In genomic region chr3:170338690-170339340, GRCh38 we compare ENCODE assay signal across 2 cellular contexts.
TF ChIP-seq lines count a peak whose summit lies in the region.

No MANE protein-coding gene starts in this region.

TF ChIP-seq in HCT116, 20 proteins besides CTCF, POLR2A, EP300 and RAD21:
- TF ChIP-seq CBX3 (IDR thresholded peaks at IDR 0.05; ENCODE audit: low read depth) (peak; percentile 61; the same call in 1 of the 2 replicates), TCF7L2 (IDR thresholded peaks at IDR 0.05; ENCODE audit: borderline replicate concordance, extremely low read depth, insufficient read depth, insufficient read length) (no peak)

TF ChIP-seq in H1, 55 proteins besides CTCF, POLR2A, EP300 and RAD21:
- no peak for TF ChIP-seq SIRT6 (IDR thresholded peaks at IDR 0.05; ENCODE audit: low read length)
- no peak for TF ChIP-seq YY1 (IDR thresholded peaks at IDR 0.05; ENCODE audit: low read depth, low read length)
- TF ChIP-seq KDM1A (IDR thresholded peaks at IDR 0.05; ENCODE audit: borderline replicate concordance, low read length): 0 out of 2 replicates have a peak, but pooled peaks have one; percentile 26
- TF ChIP-seq BRCA1 (IDR thresholded peaks at IDR 0.05; ENCODE audit: low read depth, low read length): no peak
- peak; percentile 57; the same call in 1 of the 2 replicates for TF ChIP-seq TEAD4 (IDR thresholded peaks at IDR 0.05; ENCODE audit: low read depth, low read length)
- TF ChIP-seq POU5F1 (IDR thresholded peaks at IDR 0.05; ENCODE audit: low read depth, low read length): 0 out of 2 replicates have a peak, but pooled peaks have one; percentile 7
